Comparison of ENCODE assay signal across 8 cellular contexts in the genomic region with DNA sequence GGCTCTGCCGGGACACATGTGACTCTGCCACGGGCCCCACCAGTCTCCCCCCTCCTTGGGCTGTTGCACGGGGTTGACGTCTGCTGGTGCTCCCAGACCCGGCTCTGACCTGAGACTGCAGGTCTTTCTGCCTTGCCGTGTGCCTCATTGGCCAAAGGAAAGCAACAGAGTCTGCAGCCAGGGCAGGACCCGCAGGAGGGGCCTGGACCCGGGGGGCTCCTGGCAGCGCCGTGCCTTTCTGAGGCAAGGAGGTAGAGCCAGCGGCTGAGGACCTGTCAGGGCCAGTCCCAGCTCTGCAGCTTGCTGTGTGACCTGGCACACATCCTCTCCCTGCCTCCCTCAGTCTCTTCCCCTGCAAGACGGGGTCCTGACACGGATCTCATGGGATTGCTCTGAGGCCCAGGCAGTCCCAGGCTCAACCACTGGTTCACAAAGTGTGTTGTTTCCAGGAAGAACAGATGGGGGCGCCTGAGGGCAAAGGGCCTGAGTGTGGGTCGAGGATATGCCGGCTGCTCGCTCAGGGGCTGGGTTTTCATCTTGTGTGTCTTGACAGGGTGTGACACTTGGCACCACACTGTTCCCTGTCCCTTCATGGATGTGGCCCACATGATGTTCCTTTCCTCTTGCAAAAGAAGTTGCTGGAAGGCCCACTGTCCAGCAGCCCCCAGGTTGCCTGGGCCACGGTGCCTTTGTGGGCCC. TPM values are rescaled to one million over a fixed set of nuclear protein-coding genes. Genes with fewer than 3 reads are reported as not detected.
DNase-seq lines count a peak whose midpoint lies in the region; ATAC-seq and TF ChIP-seq lines count a peak whose summit lies in the region.

No MANE protein-coding gene starts in this region.

- H3K36me3 ChIP-seq in Panc1 (ENCODE audit: control insufficient read depth, insufficient read depth, low read length) (no peaks in the 10 kb centered on the region), endodermal cell (ENCODE audit: control insufficient read depth, insufficient read depth, low read length) (peaks cover 15% of the 10 kb centered on the region), osteoblast (ENCODE audit: insufficient read depth, low read length) (peaks cover 6% of the 10 kb centered on the region)

- no peaks in the 10 kb centered on the region for H3K9me3 Mint-ChIP-seq in endodermal cell

- H3K4me1 ChIP-seq in Panc1 (ENCODE audit: control insufficient read depth, insufficient read depth, low read length), result no peaks in the 10 kb centered on the region
- H3K4me1 ChIP-seq in endodermal cell (ENCODE audit: control insufficient read depth, insufficient read depth, low read length), result no peaks in the 10 kb centered on the region
- H3K4me1 ChIP-seq in osteoblast (ENCODE audit: insufficient read depth, low read length), result peaks cover 6% of the 10 kb centered on the region

- no peak overlapping the region for H3K27ac Mint-ChIP-seq in endodermal cell

- POLR2A ChIA-PET in Panc1 (lab: Charles Lee), result no interaction called here

- in situ Hi-C loops in Panc1 (cut with HindIII; ENCODE audit: low pct_unique_long_range_greater_than_20kb, low sequenced_read_pairs), result no loop called here

- H3K79me2 ChIP-seq in osteoblast (ENCODE audit: insufficient read depth, low read length), result peaks cover 34% of the 10 kb centered on the region

- WGBS in endodermal cell (ENCODE audit: insufficient coverage in 1 of 2, insufficient read length in 1 of 2), 2 experiments, result 82 to 83% methylated on average over 14 to 18 of the region's 18 CpGs

- H2AFZ ChIP-seq in osteoblast (ENCODE audit: low read length), result no peak overlapping the region

- H3K27ac ChIP-seq in Panc1 (ENCODE audit: low read length), result no peak overlapping the region
- H3K27ac ChIP-seq in endodermal cell (ENCODE audit: low read depth, low read length), result no peak overlapping the region
- H3K27ac ChIP-seq in osteoblast (ENCODE audit: low read depth, low read length), result no peak overlapping the region

- no peak overlapping the region for H3K4me2 ChIP-seq in osteoblast (ENCODE audit: insufficient read depth, low read length)

- ATAC-seq in Panc1, result peak; percentile 67
- no peak for ATAC-seq in HG03280 (IDR thresholded peaks at IDR 0.05; ENCODE audit: unreplicated experiment)

- TF ChIP-seq CTCF in Panc1 (IDR thresholded peaks at IDR 0.05) (no peak), endodermal cell (conservative IDR thresholded peaks at IDR 0.05) (peak; percentile 78), osteoblast (IDR thresholded peaks at IDR 0.05; ENCODE audit: extremely low read depth, low read depth, low read length) (peak; percentile 20)

- peaks cover 24% of the 10 kb centered on the region for H4K20me1 ChIP-seq in osteoblast (ENCODE audit: insufficient read depth, low read length)

- H3K36me3 Mint-ChIP-seq in endodermal cell (ENCODE audit: low read depth), result peaks cover 20% of the 10 kb centered on the region

- no peaks in the 10 kb centered on the region for H3K27me3 ChIP-seq in Panc1 (ENCODE audit: control insufficient read depth, insufficient read depth, low read length)
- H3K27me3 ChIP-seq in endodermal cell (ENCODE audit: control insufficient read depth, insufficient read depth, low read length, poor library complexity, severe bottlenecking), result no peaks in the 10 kb centered on the region
- H3K27me3 ChIP-seq in osteoblast (ENCODE audit: insufficient read depth, low read length), result no peaks in the 10 kb centered on the region

- DNase-seq in activated T-cell treated with anti-CD3 and anti-CD28 coated beads for 48 hours (ENCODE audit: low read depth) (peak; percentile 26), activated T-cell treated with anti-CD3 and anti-CD28 coated beads for 4 hours (no peak), Panc1 (ENCODE audit: low read depth, low spot score) (no peak), endodermal cell (peak; percentile 89), osteoblast (ENCODE audit: insufficient read length, low spot score, missing footprints) (peak; percentile 89), activated gamma-delta T cell (lab: John Stamatoyannopoulos, UW) (no peak), T1000 (lab: John Stamatoyannopoulos, UW) (no peak)

- no peak overlapping the region for H3K4me3 Mint-ChIP-seq in endodermal cell

- intact Hi-C loops in Panc1 (cut with micrococcal nuclease; ENCODE audit: unreplicated experiment), result no loop called here

- no peaks in the 10 kb centered on the region for H3K4me1 Mint-ChIP-seq in endodermal cell

- no peak overlapping the region for H3K9ac ChIP-seq in endodermal cell (ENCODE audit: extremely low read depth, low read length, poor library complexity, severe bottlenecking)

- BruUV-seq in Panc1 (replicated peaks; lab: Mats Ljungman, UMichigan), result no TSS peak

- H3K9me3 ChIP-seq in Panc1 (ENCODE audit: control insufficient read depth, insufficient read depth, low read depth, low read length) (no peaks in the 10 kb centered on the region), endodermal cell (ENCODE audit: control insufficient read depth, low read length) (no peaks in the 10 kb centered on the region), osteoblast (ENCODE audit: low read depth, low read length) (no peaks in the 10 kb centered on the region)

- CTCF ChIA-PET in Panc1 (lab: Charles Lee), result no interaction called here

- no peak overlapping the region for H3K4me3 ChIP-seq in Panc1 (ENCODE audit: low read depth in 2 of 2, low read length in 2 of 2)
- H3K4me3 ChIP-seq in endodermal cell (ENCODE audit: low read length), result no peak overlapping the region
- no peak overlapping the region for H3K4me3 ChIP-seq in osteoblast (ENCODE audit: insufficient read depth, low read length)

- no peaks in the 10 kb centered on the region for H3K27me3 Mint-ChIP-seq in endodermal cell (ENCODE audit: insufficient read depth)

RNA-seq across cellular contexts. Expression of a gene that starts 9.0 kb away (rescaled TPM):
- total RNA-seq in Panc1 (2021; ENCODE audit: unreplicated experiment) (38.6 TPM), endodermal cell (10 to 100 TPM; 58.9 to 61.9 TPM), osteoblast (21.0 and 22.1 TPM in 2 replicates)
- polyA plus RNA-seq in Panc1 (2012; ENCODE audit: insufficient read length), result 31.9 TPM
- polyA plus RNA-seq in endodermal cell (2013, experiment 1 of 2), result 43.3 TPM
- 41.5 TPM for polyA plus RNA-seq in endodermal cell (2013, experiment 2 of 2)

RNA-seq across cellular contexts. Expression of a gene that starts 27.2 kb away (rescaled TPM):
- total RNA-seq in Panc1 (2021; ENCODE audit: unreplicated experiment), result 88.2 TPM
- 101 TPM for polyA plus RNA-seq in Panc1 (2012; ENCODE audit: insufficient read length)
- total RNA-seq in endodermal cell, result 10 to 100 TPM; 38.4 to 52.4 TPM
- polyA plus RNA-seq in endodermal cell (2013, experiment 1 of 2), result 18.2 TPM
- polyA plus RNA-seq in endodermal cell (2013, experiment 2 of 2), result 18.1 TPM
- 13.0 and 14.7 TPM in 2 replicates for total RNA-seq in osteoblast

RNA-seq across cellular contexts. Expression of a gene that starts 29.8 kb away (rescaled TPM):
- total RNA-seq in Panc1 (2021; ENCODE audit: unreplicated experiment) (1.3 TPM), endodermal cell (under 1 TPM; 0.55 to 0.71 TPM), osteoblast (1.1 and 1.5 TPM in 2 replicates)
- polyA plus RNA-seq in Panc1 (2012; ENCODE audit: insufficient read length), result 2.3 TPM
- polyA plus RNA-seq in endodermal cell (2013, experiment 1 of 2), result 0.82 TPM
- polyA plus RNA-seq in endodermal cell (2013, experiment 2 of 2), result 0.75 TPM

RNA-seq across cellular contexts. Expression of a gene that starts 35.4 kb away (rescaled TPM):
- 10.7 TPM for total RNA-seq in Panc1 (2021; ENCODE audit: unreplicated experiment)
- polyA plus RNA-seq in Panc1 (2012; ENCODE audit: insufficient read length), result 5.3 TPM
- 1 to 10 TPM; 1.4 to 2.8 TPM for total RNA-seq in endodermal cell
- 8.9 TPM for polyA plus RNA-seq in endodermal cell (2013, experiment 1 of 2)
- polyA plus RNA-seq in endodermal cell (2013, experiment 2 of 2), result 6.1 TPM
- total RNA-seq in osteoblast, result 3.2 and 4.7 TPM in 2 replicates

RNA-seq across cellular contexts. Expression of a gene that starts 37.7 kb away (rescaled TPM):
- total RNA-seq in Panc1 (2021; ENCODE audit: unreplicated experiment) (19.5 TPM), endodermal cell (10 to 100 TPM in 1 of 2 donors, 1 to 10 TPM in 1; 7.4 to 13.3 TPM), osteoblast (11.2 and 11.5 TPM in 2 replicates)
- 19.4 TPM for polyA plus RNA-seq in Panc1 (2012; ENCODE audit: insufficient read length)
- polyA plus RNA-seq in endodermal cell (2013, experiment 1 of 2), result 6.2 TPM
- 4.8 TPM for polyA plus RNA-seq in endodermal cell (2013, experiment 2 of 2)

Comparison
In these comparisons a context has a peak if more than half of its experiments do, and no peak if none do; other contexts are left out.
1. DNase-seq: peak in activated T-cell treated with anti-CD3 and anti-CD28 coated beads for 48 hours (single experiment), endodermal cell (single experiment) and osteoblast (single experiment); none in activated T-cell treated with anti-CD3 and anti-CD28 coated beads for 4 hours (single experiment), Panc1 (single experiment), activated gamma-delta T cell (single experiment) and T1000 (single experiment).